Comparison of ENCODE assay signal across 1 cellular context in genomic region chr9:119961774-119962408, GRCh38.
TF ChIP-seq lines count a peak whose summit lies in the region.

No MANE protein-coding gene starts in this region.

TF ChIP-seq in IMR-90, 13 proteins besides CTCF, POLR2A, EP300 and RAD21 (continued from another document):
- TF ChIP-seq SMC3 (IDR thresholded peaks at IDR 0.05; ENCODE audit: low read depth, low read length): peak; percentile 28; the same call in 1 of the 2 replicates
- no peak for TF ChIP-seq BHLHE40 (IDR thresholded peaks at IDR 0.05; ENCODE audit: low read depth, low read length)
